Comparison of ENCODE assay signal across 2 cellular contexts in genomic region chr2:199015072-199015471, GRCh38.
TF ChIP-seq lines count a peak whose summit lies in the region.

No MANE protein-coding gene starts in this region.

TF ChIP-seq in HepG2, 621 proteins besides CTCF, POLR2A, EP300 and RAD21 (continued from another document):
- TF ChIP-seq HMGXB3 (CRISPR knock-in tag; IDR thresholded peaks at IDR 0.05; ENCODE audit: borderline replicate concordance) (no peak), ESRRA (CRISPR knock-in tag; IDR thresholded peaks at IDR 0.05; ENCODE audit: low read depth) (no peak), YY1 (IDR thresholded peaks at IDR 0.05; ENCODE audit: insufficient read depth, insufficient replicate concordance, low read depth, low read length) (no peak), LCORL (IDR thresholded peaks at IDR 0.05) (0 out of 2 replicates have a peak, but pooled peaks have one; percentile 12), LCORL (CRISPR knock-in tag; IDR thresholded peaks at IDR 0.05) (no peak)
- TF ChIP-seq, protein P1, sequence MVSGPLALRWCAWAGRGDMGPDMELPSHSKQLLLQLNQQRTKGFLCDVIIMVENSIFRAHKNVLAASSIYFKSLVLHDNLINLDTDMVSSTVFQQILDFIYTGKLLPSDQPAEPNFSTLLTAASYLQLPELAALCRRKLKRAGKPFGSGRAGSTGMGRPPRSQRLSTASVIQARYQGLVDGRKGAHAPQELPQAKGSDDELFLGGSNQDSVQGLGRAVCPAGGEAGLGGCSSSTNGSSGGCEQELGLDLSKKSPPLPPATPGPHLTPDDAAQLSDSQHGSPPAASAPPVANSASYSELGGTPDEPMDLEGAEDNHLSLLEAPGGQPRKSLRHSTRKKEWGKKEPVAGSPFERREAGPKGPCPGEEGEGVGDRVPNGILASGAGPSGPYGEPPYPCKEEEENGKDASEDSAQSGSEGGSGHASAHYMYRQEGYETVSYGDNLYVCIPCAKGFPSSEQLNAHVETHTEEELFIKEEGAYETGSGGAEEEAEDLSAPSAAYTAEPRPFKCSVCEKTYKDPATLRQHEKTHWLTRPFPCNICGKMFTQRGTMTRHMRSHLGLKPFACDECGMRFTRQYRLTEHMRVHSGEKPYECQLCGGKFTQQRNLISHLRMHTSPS (CRISPR knock-in tag; IDR thresholded peaks at IDR 0.05; ENCODE audit: low read depth) = no peak

TF ChIP-seq in K562, 482 proteins besides CTCF, POLR2A, EP300 and RAD21 (continued from another document):
- TF ChIP-seq NFIX (CRISPR knock-in tag; IDR thresholded peaks at IDR 0.05; ENCODE audit: low read depth) (peak; percentile 64), ZNF263 (CRISPR knock-in tag; IDR thresholded peaks at IDR 0.05; ENCODE audit: borderline replicate concordance) (no peak), BACH1 (tag; IDR thresholded peaks at IDR 0.05) (no peak), PRMT5 (CRISPR knock-in tag; IDR thresholded peaks at IDR 0.05) (no peak)
- TF ChIP-seq, protein P2, sequence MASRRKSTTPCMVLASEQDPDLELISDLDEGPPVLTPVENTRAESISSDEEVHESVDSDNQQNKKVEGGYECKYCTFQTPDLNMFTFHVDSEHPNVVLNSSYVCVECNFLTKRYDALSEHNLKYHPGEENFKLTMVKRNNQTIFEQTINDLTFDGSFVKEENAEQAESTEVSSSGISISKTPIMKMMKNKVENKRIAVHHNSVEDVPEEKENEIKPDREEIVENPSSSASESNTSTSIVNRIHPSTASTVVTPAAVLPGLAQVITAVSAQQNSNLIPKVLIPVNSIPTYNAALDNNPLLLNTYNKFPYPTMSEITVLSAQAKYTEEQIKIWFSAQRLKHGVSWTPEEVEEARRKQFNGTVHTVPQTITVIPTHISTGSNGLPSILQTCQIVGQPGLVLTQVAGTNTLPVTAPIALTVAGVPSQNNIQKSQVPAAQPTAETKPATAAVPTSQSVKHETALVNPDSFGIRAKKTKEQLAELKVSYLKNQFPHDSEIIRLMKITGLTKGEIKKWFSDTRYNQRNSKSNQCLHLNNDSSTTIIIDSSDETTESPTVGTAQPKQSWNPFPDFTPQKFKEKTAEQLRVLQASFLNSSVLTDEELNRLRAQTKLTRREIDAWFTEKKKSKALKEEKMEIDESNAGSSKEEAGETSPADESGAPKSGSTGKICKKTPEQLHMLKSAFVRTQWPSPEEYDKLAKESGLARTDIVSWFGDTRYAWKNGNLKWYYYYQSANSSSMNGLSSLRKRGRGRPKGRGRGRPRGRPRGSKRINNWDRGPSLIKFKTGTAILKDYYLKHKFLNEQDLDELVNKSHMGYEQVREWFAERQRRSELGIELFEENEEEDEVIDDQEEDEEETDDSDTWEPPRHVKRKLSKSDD (conservative IDR thresholded peaks at IDR 0.05; ENCODE audit: low read length) = no peak
TF ChIP-seq in K562: peak in this region for 2.
